Comparison of ENCODE assay signal across 12 cellular contexts in the genomic region with DNA sequence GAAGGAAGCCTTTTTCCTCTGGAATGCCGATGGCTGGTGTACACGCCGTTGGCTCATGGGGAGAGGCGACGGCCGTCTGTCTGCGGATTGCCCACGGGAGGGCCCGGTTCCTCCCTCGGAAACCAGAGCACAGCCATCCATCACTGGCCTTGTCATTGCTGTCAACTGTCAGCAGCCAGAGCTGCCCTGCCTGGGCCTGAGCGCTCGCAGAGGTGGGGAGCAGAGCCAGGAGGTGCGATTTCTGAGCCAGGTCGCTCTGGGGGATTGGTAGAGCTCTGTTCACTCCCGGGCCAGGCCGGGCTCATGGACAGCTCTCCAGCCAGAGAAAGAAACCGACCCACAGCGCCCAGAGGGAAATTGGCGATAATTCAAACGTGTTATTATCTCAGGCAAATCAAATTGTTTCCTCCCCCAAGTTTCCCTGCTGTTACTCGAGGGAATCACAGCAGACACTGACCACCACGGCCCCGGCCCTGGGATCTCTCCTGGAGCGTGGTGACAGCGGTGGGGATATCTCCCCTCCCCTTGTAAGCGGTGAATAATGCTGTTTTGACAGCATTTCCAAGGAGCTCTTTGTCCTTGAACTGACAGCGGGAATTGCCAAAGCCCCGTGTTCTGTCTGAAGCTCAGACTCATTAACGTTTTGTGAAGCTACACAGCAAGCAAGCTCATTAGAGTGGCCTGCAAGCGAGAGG.
DNase-seq lines count a peak whose midpoint lies in the region; ATAC-seq and TF ChIP-seq lines count a peak whose summit lies in the region.
"Had no signal": no experiment of that assay in that cellular context is flagged by ENCODE, and none has a peak within 500 bp of the region (broad histone marks: within the 10 kb centered on the region; RNA-seq: fewer than 3 reads in every experiment).

No MANE protein-coding gene starts in this region.

- DNase-seq in hepatocyte (ENCODE audit: low spot score) (peak; percentile 15), posterior vena cava (ENCODE audit: low spot score) (peak; percentile 76), mesenteric fat pad (ENCODE audit: low spot score) (no peak), thyroid gland (no peak)
- DNase-seq: activated T-cell treated with anti-CD3 and anti-CD28 coated beads, Interleukin-2, amount 50 U/mL, for 24 hours; heart right ventricle; NCI-H524 treated with DMSO at 0.1 percent for 48 hours had no signal

- H3K27me3 ChIP-seq in HUES64 (ENCODE audit: insufficient read depth, low read length) (no peaks in the 10 kb centered on the region), hepatocyte (no peaks in the 10 kb centered on the region), thyroid gland (no peaks in the 10 kb centered on the region)

- no peak overlapping the region for H2AFZ ChIP-seq in hepatocyte

- no peak overlapping the region for H3K9ac ChIP-seq in HUES64 (ENCODE audit: low read depth, low read length)

- ATAC-seq in HG02763 (IDR thresholded peaks at IDR 0.05; ENCODE audit: unreplicated experiment): no peak
- ATAC-seq: activated CD4-positive, CD25-positive, alpha-beta regulatory T cell treated with anti-CD3 and anti-CD28 coated beads, Interleukin-2, amount 50 U/mL, for 24 hours; heart right ventricle had no signal

- no peak for TF ChIP-seq POLR2A in thyroid gland (IDR thresholded peaks at IDR 0.05)

- H3K36me3 ChIP-seq in HUES64 (ENCODE audit: insufficient read depth, low read length) (no peaks in the 10 kb centered on the region), hepatocyte (replicated peaks; ENCODE audit: insufficient read depth, low read depth) (no peaks in the 10 kb centered on the region), thyroid gland (no peaks in the 10 kb centered on the region)
- H3K36me3 ChIP-seq: heart right ventricle, SJSA1 had no signal

- no peaks in the 10 kb centered on the region for H3K79me2 ChIP-seq in hepatocyte

- H3K27ac ChIP-seq in HUES64 (ENCODE audit: low read depth, low read length) (peak overlapping the region; percentile 66), hepatocyte (no peak overlapping the region), thyroid gland (no peak overlapping the region)
- H3K27ac ChIP-seq: heart right ventricle, SJSA1 had no signal

- H3K4me3 ChIP-seq in HUES64 (ENCODE audit: low read length) (no peak overlapping the region), hepatocyte (no peak overlapping the region), thyroid gland (replicated peaks in 1 of 3) (no peak overlapping the region)
- H3K4me3 ChIP-seq: heart right ventricle, SJSA1 had no signal

- no peak for TF ChIP-seq CTCF in hepatocyte (IDR thresholded peaks at IDR 0.05; ENCODE audit: poor library complexity)
- no peak for TF ChIP-seq CTCF in thyroid gland (IDR thresholded peaks at IDR 0.05)

- no peaks in the 10 kb centered on the region for H4K20me1 ChIP-seq in hepatocyte (ENCODE audit: insufficient read depth, poor library complexity, severe bottlenecking)

- WGBS in HUES64: 41% methylated on average over 30 of the region's 30 CpGs
- 47% methylated on average over 30 of the region's 30 CpGs for WGBS in hepatocyte (ENCODE audit: low lambda C conversion rate, missing lambda C conversion rate)
- WGBS in thyroid gland, 2 donors: 47 to 51% methylated on average over 26 to 29 of the region's 30 CpGs

- no peak overlapping the region for H3K4me2 ChIP-seq in hepatocyte

- H3K9me2 ChIP-seq in hepatocyte (replicated peaks; ENCODE audit: insufficient read depth): no peaks in the 10 kb centered on the region

- intact Hi-C loops in posterior vena cava (cut with DNase I): no loop called here
- intact Hi-C loops in thyroid gland (cut with DNase I): no loop called here

- H3K9me3 ChIP-seq in HUES64 (ENCODE audit: insufficient read depth, low read depth, low read length): no peaks in the 10 kb centered on the region
- no peaks in the 10 kb centered on the region for H3K9me3 ChIP-seq in hepatocyte (ENCODE audit: low read depth)
- H3K9me3 ChIP-seq in thyroid gland: no peaks in the 10 kb centered on the region
- H3K9me3 ChIP-seq: heart right ventricle, SJSA1 had no signal

- peaks cover 17% of the 10 kb centered on the region for H3K4me1 ChIP-seq in HUES64 (ENCODE audit: insufficient read depth, low read length)
- H3K4me1 ChIP-seq in hepatocyte (ENCODE audit: insufficient read depth): peaks cover 20% of the 10 kb centered on the region
- H3K4me1 ChIP-seq in thyroid gland: peaks cover 12 to 23% of the 10 kb centered on the region in 2 donors
- H3K4me1 ChIP-seq: SJSA1 had no signal

TF ChIP-seq in PFSK-1, 5 proteins besides CTCF, POLR2A, EP300 and RAD21:
- TF ChIP-seq TAF1 (IDR thresholded peaks at IDR 0.05; ENCODE audit: borderline replicate concordance, insufficient read depth, low read length) (0 out of 2 replicates have a peak, but pooled peaks have one; percentile 22), FOXP2 (optimal IDR thresholded peaks at IDR 0.05; ENCODE audit: borderline replicate concordance, extremely low read depth, extremely low read length, insufficient read depth) (no peak), POLR2AphosphoS5 (IDR thresholded peaks at IDR 0.05; ENCODE audit: low read depth, low read length) (peak; percentile 5), SIN3A (IDR thresholded peaks at IDR 0.05; ENCODE audit: borderline replicate concordance, insufficient read depth, low read length) (no peak)
- TF ChIP-seq, protein P1, sequence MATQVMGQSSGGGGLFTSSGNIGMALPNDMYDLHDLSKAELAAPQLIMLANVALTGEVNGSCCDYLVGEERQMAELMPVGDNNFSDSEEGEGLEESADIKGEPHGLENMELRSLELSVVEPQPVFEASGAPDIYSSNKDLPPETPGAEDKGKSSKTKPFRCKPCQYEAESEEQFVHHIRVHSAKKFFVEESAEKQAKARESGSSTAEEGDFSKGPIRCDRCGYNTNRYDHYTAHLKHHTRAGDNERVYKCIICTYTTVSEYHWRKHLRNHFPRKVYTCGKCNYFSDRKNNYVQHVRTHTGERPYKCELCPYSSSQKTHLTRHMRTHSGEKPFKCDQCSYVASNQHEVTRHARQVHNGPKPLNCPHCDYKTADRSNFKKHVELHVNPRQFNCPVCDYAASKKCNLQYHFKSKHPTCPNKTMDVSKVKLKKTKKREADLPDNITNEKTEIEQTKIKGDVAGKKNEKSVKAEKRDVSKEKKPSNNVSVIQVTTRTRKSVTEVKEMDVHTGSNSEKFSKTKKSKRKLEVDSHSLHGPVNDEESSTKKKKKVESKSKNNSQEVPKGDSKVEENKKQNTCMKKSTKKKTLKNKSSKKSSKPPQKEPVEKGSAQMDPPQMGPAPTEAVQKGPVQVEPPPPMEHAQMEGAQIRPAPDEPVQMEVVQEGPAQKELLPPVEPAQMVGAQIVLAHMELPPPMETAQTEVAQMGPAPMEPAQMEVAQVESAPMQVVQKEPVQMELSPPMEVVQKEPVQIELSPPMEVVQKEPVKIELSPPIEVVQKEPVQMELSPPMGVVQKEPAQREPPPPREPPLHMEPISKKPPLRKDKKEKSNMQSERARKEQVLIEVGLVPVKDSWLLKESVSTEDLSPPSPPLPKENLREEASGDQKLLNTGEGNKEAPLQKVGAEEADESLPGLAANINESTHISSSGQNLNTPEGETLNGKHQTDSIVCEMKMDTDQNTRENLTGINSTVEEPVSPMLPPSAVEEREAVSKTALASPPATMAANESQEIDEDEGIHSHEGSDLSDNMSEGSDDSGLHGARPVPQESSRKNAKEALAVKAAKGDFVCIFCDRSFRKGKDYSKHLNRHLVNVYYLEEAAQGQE (IDR thresholded peaks at IDR 0.05; ENCODE audit: insufficient read depth in 1 of 2, low read depth in 2 of 2, low read length in 2 of 2): 0 out of 4 replicates have a peak, but pooled peaks of 1 of the 2 experiments have one; percentile 22

Comparison
In these comparisons a context has a peak if more than half of its experiments do, and no peak if none do; other contexts are left out.
1. DNase-seq: peak in hepatocyte (single experiment) and posterior vena cava (single experiment); none in mesenteric fat pad (single experiment) and thyroid gland (0 of 2).